Comparison of ENCODE assay signal across 8 cellular contexts in the genomic region with DNA sequence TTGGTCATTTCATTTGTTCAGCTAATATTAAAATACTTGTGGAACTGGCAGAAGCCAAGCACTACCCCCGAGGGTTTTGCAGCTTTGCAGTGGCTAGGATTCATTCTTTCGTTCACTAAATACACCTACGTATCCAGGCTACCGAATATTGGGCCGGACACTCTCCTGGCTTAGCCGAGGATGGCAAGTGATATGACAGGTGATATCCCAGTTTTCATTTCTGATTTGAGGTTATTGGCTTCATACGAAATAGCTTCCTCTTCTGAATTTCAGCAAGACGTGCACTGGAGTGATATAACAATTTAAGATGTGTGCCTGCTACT. TPM values are rescaled to one million over a fixed set of nuclear protein-coding genes. Genes with fewer than 3 reads are reported as not detected.
DNase-seq lines count a peak whose midpoint lies in the region; ATAC-seq and FAIRE-seq lines count a peak whose summit lies in the region.

No MANE protein-coding gene starts in this region.

- H3K4me3 ChIP-seq in Jurkat, Clone E6-1 (ENCODE audit: low read length), result peak overlapping the region; percentile 97
- peak overlapping the region; percentile 86 for H3K4me3 ChIP-seq in mucosa of stomach (ENCODE audit: low read length)

- no peak for FAIRE-seq in frontal cortex (lab: Jason Lieb, UNC)

- peak; percentile 17 for DNase-seq in CD1c-positive myeloid dendritic cell (ENCODE audit: extremely low spot score)
- DNase-seq in Jurkat, Clone E6-1 (ENCODE audit: low read depth, low spot score), result no peak
- DNase-seq in central memory CD8-positive, alpha-beta T cell (ENCODE audit: low spot score in 2 of 2), result no peak
- no peak for DNase-seq in effector CD8-positive, alpha-beta T cell (lab: John Stamatoyannopoulos, UW)
- DNase-seq in foreskin melanocyte, result no peak
- no peak for DNase-seq in frontal cortex (ENCODE audit: low spot score in 2 of 2)

- ATAC-seq in GM19467 (IDR thresholded peaks at IDR 0.05; ENCODE audit: unreplicated experiment), result peak; percentile 3
- peak; percentile 1 for ATAC-seq in central memory CD8-positive, alpha-beta T cell (replicated peaks; ENCODE audit: extremely low read depth, poor library complexity, severe bottlenecking)

- no peaks in the 10 kb centered on the region for H3K4me1 ChIP-seq in mucosa of stomach (ENCODE audit: control insufficient read depth, insufficient read depth, low read length)

- peaks cover 39% of the 10 kb centered on the region for H3K4me1 Mint-ChIP-seq in central memory CD8-positive, alpha-beta T cell

- H3K4me3 Mint-ChIP-seq in central memory CD8-positive, alpha-beta T cell, result peak overlapping the region; percentile 96

- H3K9me3 Mint-ChIP-seq in central memory CD8-positive, alpha-beta T cell, result no peaks in the 10 kb centered on the region

- no peaks in the 10 kb centered on the region for H3K27me3 ChIP-seq in mucosa of stomach (ENCODE audit: control insufficient read depth, insufficient read depth, low read length)

- no peaks in the 10 kb centered on the region for H3K27me3 Mint-ChIP-seq in central memory CD8-positive, alpha-beta T cell

- no peaks in the 10 kb centered on the region for H3K36me3 ChIP-seq in mucosa of stomach (ENCODE audit: control insufficient read depth, insufficient read depth, low read length)

- peak overlapping the region; percentile 46 for H3K9ac ChIP-seq in mucosa of stomach (ENCODE audit: low read length)

- no peaks in the 10 kb centered on the region for H3K9me3 ChIP-seq in mucosa of stomach (ENCODE audit: control insufficient read depth, low read length)

- H3K36me3 Mint-ChIP-seq in central memory CD8-positive, alpha-beta T cell (ENCODE audit: insufficient read depth), result peaks cover 23% of the 10 kb centered on the region

- H3K27ac Mint-ChIP-seq in central memory CD8-positive, alpha-beta T cell (ENCODE audit: low read depth), result peak overlapping the region; percentile 75

RNA-seq across cellular contexts. Expression of a gene that starts 0.5 kb away (rescaled TPM):
- polyA plus RNA-seq in Jurkat, Clone E6-1 (2012; ENCODE audit: insufficient read depth, insufficient read length), result 27.4 TPM
- 0.41 TPM for total RNA-seq in frontal cortex

RNA-seq across cellular contexts. Expression of a gene that starts 39.0 kb away (rescaled TPM):
- 112 TPM for polyA plus RNA-seq in Jurkat, Clone E6-1 (2012; ENCODE audit: insufficient read depth, insufficient read length)
- total RNA-seq in frontal cortex, result 170 TPM
